ENCODE assay signal across 1 cellular context in genomic region chr11:77821349-77821851, GRCh38.
TF ChIP-seq lines count a peak whose summit lies in the region.

No MANE protein-coding gene starts in this region.

TF ChIP-seq in K562, 482 proteins besides CTCF, POLR2A, EP300 and RAD21 (continued from another document):
- TF ChIP-seq TRIM25 (IDR thresholded peaks at IDR 0.05; ENCODE audit: borderline replicate concordance), result peak; percentile 93
- 0 out of 2 replicates have a peak, but pooled peaks have one; percentile 24 for TF ChIP-seq ERF (CRISPR knock-in tag; IDR thresholded peaks at IDR 0.05)
- TF ChIP-seq ZNF609 (CRISPR knock-in tag; IDR thresholded peaks at IDR 0.05; ENCODE audit: borderline replicate concordance), result no peak
- TF ChIP-seq E2F1 (CRISPR knock-in tag; IDR thresholded peaks at IDR 0.05), result no peak
- no peak for TF ChIP-seq NR2C1 (IDR thresholded peaks at IDR 0.05)
- no peak for TF ChIP-seq NR2C1 (tag; IDR thresholded peaks at IDR 0.05)
- 0 out of 2 replicates have a peak, but pooled peaks have one; percentile 2 for TF ChIP-seq BCOR (IDR thresholded peaks at IDR 0.05)
- no peak for TF ChIP-seq TAL1 (IDR thresholded peaks at IDR 0.05)
- 0 out of 4 replicates have a peak, but pooled peaks of 1 of the 2 experiments have one; percentile 1 for TF ChIP-seq UBTF (IDR thresholded peaks at IDR 0.05; ENCODE audit: borderline replicate concordance in 1 of 2, low read depth in 2 of 2, low read length in 2 of 2)
- peak; percentile 64; the same call in 1 of the 2 replicates for TF ChIP-seq MIER1 (IDR thresholded peaks at IDR 0.05; ENCODE audit: low read depth)
- 0 out of 2 replicates have a peak, but pooled peaks have one; percentile 33 for TF ChIP-seq ZSCAN29 (IDR thresholded peaks at IDR 0.05)
